Comparison of ENCODE assay signal across 8 cellular contexts in the genomic region with DNA sequence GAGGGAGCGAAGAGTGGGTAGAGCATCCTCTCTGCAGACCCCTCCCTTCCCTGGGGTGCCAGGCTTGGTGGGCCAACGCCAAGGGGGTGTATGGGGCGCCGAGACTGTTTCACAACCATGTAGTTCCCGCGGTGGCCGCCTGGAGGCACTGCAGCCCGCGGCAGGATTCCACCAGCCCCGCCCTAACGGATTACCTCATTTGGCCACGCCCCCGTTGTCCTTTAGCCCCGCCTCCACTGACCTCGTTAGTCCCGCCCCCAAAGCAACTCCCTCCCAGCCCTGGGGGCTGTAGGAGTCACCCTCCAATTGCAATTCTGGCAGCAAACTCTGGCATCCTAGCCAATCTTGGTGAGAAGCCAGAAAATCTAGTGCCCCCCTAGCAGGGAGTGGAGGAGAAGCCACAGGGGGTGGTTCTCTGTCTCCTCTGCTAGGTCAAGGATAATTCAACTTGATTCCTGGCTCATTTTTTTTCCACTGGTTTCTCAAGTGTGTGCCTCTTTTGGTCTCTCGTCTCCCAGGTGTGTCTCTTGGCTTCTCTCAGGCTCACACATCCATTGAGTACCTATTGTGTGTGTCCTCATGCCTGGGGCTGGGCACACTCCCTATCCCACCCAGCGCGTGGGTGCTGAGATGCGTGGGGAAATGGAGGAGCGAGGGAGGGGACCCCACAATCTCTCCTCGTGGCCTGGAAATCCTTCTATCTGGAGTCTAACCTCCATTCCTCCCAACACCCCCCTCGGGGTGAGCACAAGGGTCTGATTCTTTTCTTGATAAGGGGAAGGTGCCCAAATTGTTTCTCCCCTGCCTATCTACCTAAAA. TPM values are rescaled to one million over a fixed set of nuclear protein-coding genes. Genes with fewer than 3 reads are reported as not detected.
DNase-seq lines count a peak whose midpoint lies in the region; ATAC-seq and TF ChIP-seq lines count a peak whose summit lies in the region.

No MANE protein-coding gene starts in this region.

- H3K9me3 ChIP-seq in CD4-positive, CD25-positive, alpha-beta regulatory T cell (ENCODE audit: control insufficient read depth in 2 of 2, low read length in 2 of 2), result no peaks in the 10 kb centered on the region
- no peaks in the 10 kb centered on the region for H3K9me3 ChIP-seq in neuronal stem cell (replicated peaks in 1 of 2; ENCODE audit: control insufficient read depth in 2 of 2, insufficient read depth in 1 of 2, low read depth in 1 of 2, low read length in 2 of 2)

- no peak overlapping the region for H2BK120ac ChIP-seq in neuronal stem cell (ENCODE audit: low read depth, low read length)

- H3K14ac ChIP-seq in neuronal stem cell (ENCODE audit: low read length), result no peak overlapping the region

- H3K4me1 Mint-ChIP-seq in CD4-positive, CD25-positive, alpha-beta regulatory T cell, result peaks cover 5 to 30% (median 25%) of the 10 kb centered on the region in 4 donors
- H3K4me1 Mint-ChIP-seq in activated T-helper 2 cell treated with anti-CD3 and anti-CD28 coated beads, Interferon-gamma antibody, Interleukin-2, Interleukin-4, amounts not matched to agents 10 μg/mL and 5 μg/mL and 100 μg/mL, durations not matched to agents 14 hours and 24 hours and 36 hours (ENCODE audit: low read depth), result peaks cover 17% of the 10 kb centered on the region

- no peak overlapping the region for H3K23ac ChIP-seq in neuronal stem cell (ENCODE audit: low read depth, low read length, poor library complexity)

- peak overlapping the region; percentile 42 for H3K18ac ChIP-seq in neuronal stem cell (ENCODE audit: low read length)

- WGBS in neuronal stem cell (ENCODE audit: extremely low coverage in 2 of 2, insufficient read length in 2 of 2, insufficient replicate concordance in 1 of 2), 2 donors, result no CpG with 5 or more reads among the region's 23 CpGs

- no peak overlapping the region for H2BK5ac ChIP-seq in neuronal stem cell (ENCODE audit: low read length)

- peak; percentile 65 to 69 (median 67) for DNase-seq in CD4-positive, CD25-positive, alpha-beta regulatory T cell
- DNase-seq in HEK293T (ENCODE audit: extremely low spot score) (peak; percentile 89), SHP77 (lab: John Stamatoyannopoulos, UW) (peak; percentile 10 to 44), fibroblast of villous mesenchyme (ENCODE audit: low read depth) (peak; percentile 71), neuronal stem cell (ENCODE audit: low spot score) (peak; percentile 87), superior temporal gyrus (ENCODE audit: extremely low spot score) (peak; percentile 40)
- DNase-seq in activated T-helper 2 cell treated with anti-CD3 and anti-CD28 coated beads, Interferon-gamma antibody, Interleukin-2, Interleukin-4, amounts not matched to agents 10 μg/mL and 5 μg/mL and 100 μg/mL, durations not matched to agents 14 hours and 24 hours and 36 hours (ENCODE audit: low spot score), result peak; percentile 70

- CTCF ChIA-PET in HEK293T (lab: Yijun Ruan, JAX), result no interaction called here

- intact Hi-C loops in activated T-helper 2 cell treated with anti-CD3 and anti-CD28 coated beads, Interferon-gamma antibody, Interleukin-2, Interleukin-4, amounts not matched to agents 10 μg/mL and 5 μg/mL and 100 μg/mL, durations not matched to agents 14 hours and 24 hours and 36 hours (cut with micrococcal nuclease), result loop anchor here (1.0 to 5.0 kb wide), 3 partner anchors 66 to 178 kb away; partner anchors contain the start of gene P2RY11

- H3K27me3 ChIP-seq in CD4-positive, CD25-positive, alpha-beta regulatory T cell (ENCODE audit: control insufficient read depth, insufficient read depth, low read length), result peaks cover 18% of the 10 kb centered on the region
- peaks cover 3 to 17% (median 15%) of the 10 kb centered on the region in 3 experiments for H3K27me3 ChIP-seq in neuronal stem cell (ENCODE audit: control insufficient read depth in 3 of 3, insufficient read depth in 3 of 3, low read depth in 1 of 3, low read length in 3 of 3)

- H2AFZ ChIP-seq in neuronal stem cell (ENCODE audit: low read length), result no peak overlapping the region

- H3K36me3 ChIP-seq in CD4-positive, CD25-positive, alpha-beta regulatory T cell (ENCODE audit: control insufficient read depth, insufficient read depth, low read length), result no peaks in the 10 kb centered on the region
- H3K36me3 ChIP-seq in neuronal stem cell (replicated peaks in 1 of 2; ENCODE audit: control insufficient read depth in 2 of 2, insufficient read depth in 2 of 2, low read length in 2 of 2), result no peaks in the 10 kb centered on the region

- H3K4me1 ChIP-seq in CD4-positive, CD25-positive, alpha-beta regulatory T cell (ENCODE audit: control insufficient read depth, insufficient read depth, low read length, poor library complexity, severe bottlenecking), result peaks cover 31% of the 10 kb centered on the region
- H3K4me1 ChIP-seq in neuronal stem cell (ENCODE audit: control insufficient read depth in 2 of 2, insufficient read depth in 1 of 2, low read depth in 1 of 2, low read length in 2 of 2), result peaks cover 8 to 11% of the 10 kb centered on the region in 2 donors

- H2BK12ac ChIP-seq in neuronal stem cell (ENCODE audit: low read length), result no peak overlapping the region

- peak; percentile 77 for TF ChIP-seq CTCF in fibroblast of villous mesenchyme (IDR thresholded peaks at IDR 0.05; ENCODE audit: insufficient read depth, low read depth, low read length)

- peak overlapping the region; percentile 32 for H2BK15ac ChIP-seq in neuronal stem cell (ENCODE audit: low read length)

- peaks cover 59% of the 10 kb centered on the region for H3K27me3 Mint-ChIP-seq in CD4-positive, CD25-positive, alpha-beta regulatory T cell
- H3K27me3 Mint-ChIP-seq in activated T-helper 2 cell treated with anti-CD3 and anti-CD28 coated beads, Interferon-gamma antibody, Interleukin-2, Interleukin-4, amounts not matched to agents 10 μg/mL and 5 μg/mL and 100 μg/mL, durations not matched to agents 14 hours and 24 hours and 36 hours (ENCODE audit: low read depth), result peaks cover 40% of the 10 kb centered on the region

- no peaks in the 10 kb centered on the region for H3K79me1 ChIP-seq in neuronal stem cell (ENCODE audit: low read depth, low read length)

- H3K27ac Mint-ChIP-seq in CD4-positive, CD25-positive, alpha-beta regulatory T cell, result no peak overlapping the region
- no peak overlapping the region for H3K27ac Mint-ChIP-seq in activated T-helper 2 cell treated with anti-CD3 and anti-CD28 coated beads, Interferon-gamma antibody, Interleukin-2, Interleukin-4, amounts not matched to agents 10 μg/mL and 5 μg/mL and 100 μg/mL, durations not matched to agents 14 hours and 24 hours and 36 hours

- no peak overlapping the region for H3K4me3 ChIP-seq in CD4-positive, CD25-positive, alpha-beta regulatory T cell (ENCODE audit: low read depth, low read length)
- H3K4me3 ChIP-seq in fibroblast of villous mesenchyme (ENCODE audit: low read depth, low read length), result no peak overlapping the region
- no peak overlapping the region for H3K4me3 ChIP-seq in neuronal stem cell (ENCODE audit: low read length in 2 of 2)

- ATAC-seq in CD4-positive, CD25-positive, alpha-beta regulatory T cell (ENCODE audit: low read depth in 2 of 2), result peak; percentile 62 to 65
- no peak for ATAC-seq in HG02588 (IDR thresholded peaks at IDR 0.05; ENCODE audit: unreplicated experiment)

- no peak overlapping the region for H4K91ac ChIP-seq in neuronal stem cell (ENCODE audit: low read depth, low read length, poor library complexity)

- no peak overlapping the region for H4K8ac ChIP-seq in neuronal stem cell (ENCODE audit: low read depth, low read length)

- peak overlapping the region in 1 of 4 donors; percentile 27 for H3K4me3 Mint-ChIP-seq in CD4-positive, CD25-positive, alpha-beta regulatory T cell
- H3K4me3 Mint-ChIP-seq in activated T-helper 2 cell treated with anti-CD3 and anti-CD28 coated beads, Interferon-gamma antibody, Interleukin-2, Interleukin-4, amounts not matched to agents 10 μg/mL and 5 μg/mL and 100 μg/mL, durations not matched to agents 14 hours and 24 hours and 36 hours (ENCODE audit: low read depth), result no peak overlapping the region

- H3K4me2 ChIP-seq in neuronal stem cell (ENCODE audit: insufficient read depth, low read length, poor library complexity, severe bottlenecking), result no peak overlapping the region

- H3K4ac ChIP-seq in neuronal stem cell (ENCODE audit: low read length), result no peak overlapping the region

- no peak overlapping the region for H3K27ac ChIP-seq in CD4-positive, CD25-positive, alpha-beta regulatory T cell (ENCODE audit: insufficient read depth, low read length, poor library complexity, severe bottlenecking)
- H3K27ac ChIP-seq in neuronal stem cell (replicated peaks; ENCODE audit: low read length), result no peak overlapping the region

- POLR2A ChIA-PET in HEK293T (lab: Yijun Ruan, JAX), result no interaction called here

- H3K9ac ChIP-seq in neuronal stem cell (ENCODE audit: low read depth, low read length, poor library complexity), result no peak overlapping the region

- no peaks in the 10 kb centered on the region for H3K36me3 Mint-ChIP-seq in CD4-positive, CD25-positive, alpha-beta regulatory T cell
- H3K36me3 Mint-ChIP-seq in activated T-helper 2 cell treated with anti-CD3 and anti-CD28 coated beads, Interferon-gamma antibody, Interleukin-2, Interleukin-4, amounts not matched to agents 10 μg/mL and 5 μg/mL and 100 μg/mL, durations not matched to agents 14 hours and 24 hours and 36 hours (ENCODE audit: low read depth), result peaks cover 3% of the 10 kb centered on the region

- peak overlapping the region; percentile 92 for H2AK5ac ChIP-seq in neuronal stem cell (ENCODE audit: low read depth, low read length)

- H3K9me3 Mint-ChIP-seq in CD4-positive, CD25-positive, alpha-beta regulatory T cell, result peaks cover 0 to 10% (median 0%) of the 10 kb centered on the region in 7 donors
- no peaks in the 10 kb centered on the region for H3K9me3 Mint-ChIP-seq in activated T-helper 2 cell treated with anti-CD3 and anti-CD28 coated beads, Interferon-gamma antibody, Interleukin-2, Interleukin-4, amounts not matched to agents 10 μg/mL and 5 μg/mL and 100 μg/mL, durations not matched to agents 14 hours and 24 hours and 36 hours

TF ChIP-seq in HEK293T, 16 proteins besides CTCF, POLR2A, EP300 and RAD21:
- TF ChIP-seq HDGF (IDR thresholded peaks at IDR 0.05; ENCODE audit: borderline replicate concordance) (no peak), BHLHE40 (IDR thresholded peaks at IDR 0.05; ENCODE audit: borderline replicate concordance) (no peak), FOXK2 (IDR thresholded peaks at IDR 0.05) (no peak)

RNA-seq across cellular contexts. Expression of gene OLFM2, which starts 2.0 kb away (rescaled TPM):
- 7.7 TPM for total RNA-seq in CD4-positive, CD25-positive, alpha-beta regulatory T cell
- 10 to 100 TPM; 14.2 to 22.4 (median 14.6) TPM for polyA plus RNA-seq in CD4-positive, CD25-positive, alpha-beta regulatory T cell
- total RNA-seq in activated T-helper 2 cell treated with anti-CD3 and anti-CD28 coated beads, Interferon-gamma antibody, Interleukin-2, Interleukin-4, amounts not matched to agents 10 μg/mL and 5 μg/mL and 100 μg/mL, durations not matched to agents 14 hours and 24 hours and 36 hours, result 0.85 and 0.89 TPM in 2 replicates
- 0.43 and 1.3 TPM in 2 replicates for total RNA-seq in fibroblast of villous mesenchyme
- 16.6 TPM for polyA plus RNA-seq in neuronal stem cell (2013, experiment 1 of 2)
- 17.4 TPM for polyA plus RNA-seq in neuronal stem cell (2013, experiment 2 of 2)

Comparison
In these comparisons a context has a peak if more than half of its experiments do, and no peak if none do; other contexts are left out.
1. DNase-seq: peak in every context shown above with its lines; median percentile 89 in HEK293T; 87 in neuronal stem cell; 71 in fibroblast of villous mesenchyme; 70 in activated T-helper 2 cell treated with anti-CD3 and anti-CD28 coated beads, Interferon-gamma antibody, Interleukin-2, Interleukin-4, amounts not matched to agents 10 μg/mL and 5 μg/mL and 100 μg/mL, durations not matched to agents 14 hours and 24 hours and 36 hours; 67 in CD4-positive, CD25-positive, alpha-beta regulatory T cell; 40 in superior temporal gyrus; 27 in SHP77.